18 cellular contexts compared by ENCODE assay signal in genomic region chr12:121226399-121226798, GRCh38. TPM values are rescaled to one million over a fixed set of nuclear protein-coding genes. Genes with fewer than 3 reads are reported as not detected.
DNase-seq lines count a peak whose midpoint lies in the region; ATAC-seq lines count a peak whose summit lies in the region.
"Had no signal": no experiment of that assay in that cellular context is flagged by ENCODE, and none has a peak within 500 bp of the region (broad histone marks: within the 10 kb centered on the region; RNA-seq: fewer than 3 reads in every experiment).

No MANE protein-coding gene starts in this region.

- H3K4me1 ChIP-seq in CD8-positive, alpha-beta memory T cell (ENCODE audit: insufficient read depth, low read length) = peaks cover 46% of the 10 kb centered on the region
- H3K4me1 ChIP-seq: BE2C had no signal

- POLR2A ChIA-PET in activated CD4-positive, alpha-beta T cell treated with anti-CD3 and anti-CD28 coated beads, Interleukin-2, amount 10 ng/mL, durations not matched to agents 7 days and 5 days (lab: Charles Lee) = no interaction called here
- POLR2A ChIA-PET in CD8-positive, alpha-beta memory T cell (lab: Charles Lee) = no interaction called here
- POLR2A ChIA-PET in activated CD4-positive, alpha-beta memory T cell treated with anti-CD3 and anti-CD28 coated beads for 36 hours (lab: Charles Lee) = interaction anchor here (0.6 kb wide), 1 partner anchor 687 kb away, joined by 3 read pairs; no protein-coding TSS in a partner anchor
- POLR2A ChIA-PET in naive thymus-derived CD8-positive, alpha-beta T cell (lab: Charles Lee) = interaction anchor here (1.0 to 4.8 kb wide), 2 partner anchors 11 to 15 kb away, joined by 3 to 46 read pairs; partner anchors contain the start of gene P2RX4

- no peak for ATAC-seq in naive thymus-derived CD8-positive, alpha-beta T cell
- ATAC-seq: activated naive CD4-positive, alpha-beta T cell treated with anti-CD3 and anti-CD28 coated beads, Interleukin-2, amount 50 U/mL, for 72 hours; activated T-cell treated with anti-CD3 and anti-CD28 coated beads, Interleukin-2, amount 50 U/mL, for 4 hours; SK-N-SH treated with all-trans-retinoic acid at 6 μM for 48 hours had no signal

- H3K27me3 Mint-ChIP-seq in activated CD4-positive, alpha-beta T cell treated with anti-CD3 and anti-CD28 coated beads, Interleukin-2, amount 10 ng/mL, durations not matched to agents 7 days and 5 days = no peaks in the 10 kb centered on the region
- H3K27me3 Mint-ChIP-seq in CD8-positive, alpha-beta memory T cell = no peaks in the 10 kb centered on the region
- no peaks in the 10 kb centered on the region for H3K27me3 Mint-ChIP-seq in activated CD4-positive, alpha-beta memory T cell treated with anti-CD3 and anti-CD28 coated beads for 36 hours
- no peaks in the 10 kb centered on the region for H3K27me3 Mint-ChIP-seq in naive thymus-derived CD8-positive, alpha-beta T cell
- H3K27me3 Mint-ChIP-seq: activated B cell treated with CpG ODN at 0.5 μM for 24 hours had no signal

- peaks cover 72% of the 10 kb centered on the region for H3K4me1 Mint-ChIP-seq in activated CD4-positive, alpha-beta T cell treated with anti-CD3 and anti-CD28 coated beads, Interleukin-2, amount 10 ng/mL, durations not matched to agents 7 days and 5 days
- peaks cover 31 to 47% (median 35%) of the 10 kb centered on the region in 3 donors for H3K4me1 Mint-ChIP-seq in CD8-positive, alpha-beta memory T cell
- peaks cover 47% of the 10 kb centered on the region for H3K4me1 Mint-ChIP-seq in activated CD4-positive, alpha-beta memory T cell treated with anti-CD3 and anti-CD28 coated beads for 36 hours (ENCODE audit: low read depth)
- H3K4me1 Mint-ChIP-seq in naive thymus-derived CD8-positive, alpha-beta T cell = peaks cover 16 to 63% (median 45%) of the 10 kb centered on the region in 4 donors

- peak overlapping the region; percentile 91 for H3K27ac Mint-ChIP-seq in activated CD4-positive, alpha-beta T cell treated with anti-CD3 and anti-CD28 coated beads, Interleukin-2, amount 10 ng/mL, durations not matched to agents 7 days and 5 days
- peak overlapping the region in 5 of 8 donors; percentile 32 to 71 (median 54) for H3K27ac Mint-ChIP-seq in CD8-positive, alpha-beta memory T cell
- peak overlapping the region; percentile 69 for H3K27ac Mint-ChIP-seq in activated CD4-positive, alpha-beta memory T cell treated with anti-CD3 and anti-CD28 coated beads for 36 hours
- H3K27ac Mint-ChIP-seq in naive thymus-derived CD8-positive, alpha-beta T cell = peak overlapping the region; percentile 34 to 82 (median 68)
- H3K27ac Mint-ChIP-seq: activated B cell treated with CpG ODN at 0.5 μM for 24 hours had no signal

- H3K9me3 Mint-ChIP-seq in activated CD4-positive, alpha-beta T cell treated with anti-CD3 and anti-CD28 coated beads, Interleukin-2, amount 10 ng/mL, durations not matched to agents 7 days and 5 days = peaks cover 5% of the 10 kb centered on the region
- H3K9me3 Mint-ChIP-seq in CD8-positive, alpha-beta memory T cell = no peaks in the 10 kb centered on the region
- H3K9me3 Mint-ChIP-seq in activated CD4-positive, alpha-beta memory T cell treated with anti-CD3 and anti-CD28 coated beads for 36 hours = no peaks in the 10 kb centered on the region
- no peaks in the 10 kb centered on the region for H3K9me3 Mint-ChIP-seq in naive thymus-derived CD8-positive, alpha-beta T cell
- H3K9me3 Mint-ChIP-seq: activated B cell treated with CpG ODN at 0.5 μM for 24 hours; activated naive CD4-positive, alpha-beta T cell treated with anti-CD3 and anti-CD28 coated beads, Interleukin-2, amount 50 U/mL, for 72 hours; activated T-cell treated with anti-CD3 and anti-CD28 coated beads, Interleukin-2, amount 50 U/mL, for 4 hours had no signal

- H3K9me3 ChIP-seq in CD8-positive, alpha-beta memory T cell (ENCODE audit: low read length) = no peaks in the 10 kb centered on the region
- H3K9me3 ChIP-seq: BE2C had no signal

- CTCF ChIA-PET in activated CD4-positive, alpha-beta T cell treated with anti-CD3 and anti-CD28 coated beads, Interleukin-2, amount 10 ng/mL, durations not matched to agents 7 days and 5 days (lab: Charles Lee) = no interaction called here
- CTCF ChIA-PET in CD8-positive, alpha-beta memory T cell (lab: Charles Lee) = no interaction called here
- CTCF ChIA-PET in activated CD4-positive, alpha-beta memory T cell treated with anti-CD3 and anti-CD28 coated beads for 36 hours (lab: Charles Lee) = no interaction called here

- no peaks in the 10 kb centered on the region for H3K27me3 ChIP-seq in CD8-positive, alpha-beta memory T cell (ENCODE audit: insufficient read depth, low read length, poor library complexity, severe bottlenecking)
- H3K27me3 ChIP-seq: BE2C, dorsolateral prefrontal cortex had no signal

- intact Hi-C loops in activated CD4-positive, alpha-beta memory T cell treated with anti-CD3 and anti-CD28 coated beads for 36 hours (cut with micrococcal nuclease) = no loop called here

- peaks cover 74% of the 10 kb centered on the region for H3K36me3 Mint-ChIP-seq in activated CD4-positive, alpha-beta T cell treated with anti-CD3 and anti-CD28 coated beads, Interleukin-2, amount 10 ng/mL, durations not matched to agents 7 days and 5 days (ENCODE audit: low read depth)
- H3K36me3 Mint-ChIP-seq in CD8-positive, alpha-beta memory T cell = peaks cover 0 to 50% (median 4%) of the 10 kb centered on the region in 3 donors
- H3K36me3 Mint-ChIP-seq in activated CD4-positive, alpha-beta memory T cell treated with anti-CD3 and anti-CD28 coated beads for 36 hours = peaks cover 50% of the 10 kb centered on the region
- H3K36me3 Mint-ChIP-seq in naive thymus-derived CD8-positive, alpha-beta T cell = peaks cover 0 to 18% (median 3%) of the 10 kb centered on the region in 3 donors

- H3K4me3 ChIP-seq in CD8-positive, alpha-beta memory T cell (ENCODE audit: low read length) = no peak overlapping the region
- H3K4me3 ChIP-seq: dorsolateral prefrontal cortex had no signal

- H3K36me3 ChIP-seq in CD8-positive, alpha-beta memory T cell (ENCODE audit: insufficient read depth, low read length) = peaks cover 10% of the 10 kb centered on the region
- H3K36me3 ChIP-seq: BE2C had no signal

- H3K27ac ChIP-seq in CD8-positive, alpha-beta memory T cell (ENCODE audit: low read depth, low read length) = no peak overlapping the region
- H3K27ac ChIP-seq: dorsolateral prefrontal cortex had no signal

- DNase-seq in activated CD4-positive, alpha-beta T cell treated with anti-CD3 and anti-CD28 coated beads, Interleukin-2, amount 10 ng/mL, durations not matched to agents 7 days and 5 days = no peak
- DNase-seq in activated CD4-positive, alpha-beta T cell treated with anti-CD3 and anti-CD28 coated beads for 4 hours = no peak
- DNase-seq in CD8-positive, alpha-beta memory T cell = no peak
- DNase-seq in activated CD4-positive, alpha-beta memory T cell treated with anti-CD3 and anti-CD28 coated beads for 36 hours = no peak
- no peak for DNase-seq in naive thymus-derived CD8-positive, alpha-beta T cell
- DNase-seq in NCI-H146 treated with DMSO at 0.1 percent for 48 hours (lab: John Stamatoyannopoulos, UW; ENCODE audit: unreplicated experiment) (no peak), NCI-H2196 treated with DMSO at 0.1 percent for 48 hours (lab: John Stamatoyannopoulos, UW; ENCODE audit: unreplicated experiment) (no peak), hippocampal formation (lab: John Stamatoyannopoulos, UW) (no peak)
- DNase-seq: activated B cell treated with CpG ODN at 0.5 μM for 24 hours; activated T-cell treated with anti-CD3 and anti-CD28 coated beads, Interleukin-2, amount 50 U/mL, for 4 hours; BE2C; cerebellar nuclear complex; dorsolateral prefrontal cortex; H7; NCI-H2227 treated with DMSO at 0.1 percent for 48 hours; NCI-H748 treated with DMSO at 0.1 percent for 48 hours had no signal

- no peak overlapping the region for H3K4me3 Mint-ChIP-seq in activated CD4-positive, alpha-beta T cell treated with anti-CD3 and anti-CD28 coated beads, Interleukin-2, amount 10 ng/mL, durations not matched to agents 7 days and 5 days
- no peak overlapping the region for H3K4me3 Mint-ChIP-seq in CD8-positive, alpha-beta memory T cell
- H3K4me3 Mint-ChIP-seq in activated CD4-positive, alpha-beta memory T cell treated with anti-CD3 and anti-CD28 coated beads for 36 hours = no peak overlapping the region
- peak overlapping the region in 3 of 10 donors; percentile 20 to 39 (median 34) for H3K4me3 Mint-ChIP-seq in naive thymus-derived CD8-positive, alpha-beta T cell
- H3K4me3 Mint-ChIP-seq: activated T-cell treated with anti-CD3 and anti-CD28 coated beads, Interleukin-2, amount 50 U/mL, for 4 hours had no signal

RNA-seq across cellular contexts. Expression of gene P2RX4, which starts 16.5 kb away (rescaled TPM):
- total RNA-seq in activated CD4-positive, alpha-beta T cell treated with anti-CD3 and anti-CD28 coated beads, Interleukin-2, amount 10 ng/mL, durations not matched to agents 7 days and 5 days = 10 to 100 TPM; 52.7 to 56.2 TPM
- 10 to 100 TPM; 39.2 to 40.3 TPM for total RNA-seq in CD8-positive, alpha-beta memory T cell
- polyA plus RNA-seq in CD8-positive, alpha-beta memory T cell = 27.0 TPM
- 10 to 100 TPM; 53.4 to 57.5 TPM for total RNA-seq in activated CD4-positive, alpha-beta memory T cell treated with anti-CD3 and anti-CD28 coated beads for 36 hours
- total RNA-seq in naive thymus-derived CD8-positive, alpha-beta T cell = 10 to 100 TPM; 29.8 to 36.0 TPM
- polyA plus RNA-seq in naive thymus-derived CD8-positive, alpha-beta T cell = 10 to 100 TPM; 27.8 to 33.8 (median 29.3) TPM

Comparison
In these comparisons a context has a peak if more than half of its experiments do, and no peak if none do; other contexts are left out.
1. POLR2A ChIA-PET loops: an anchor here in activated CD4-positive, alpha-beta memory T cell treated with anti-CD3 and anti-CD28 coated beads for 36 hours (0.6 kb wide) and naive thymus-derived CD8-positive, alpha-beta T cell (1.0 to 4.8 kb wide); none called in activated CD4-positive, alpha-beta T cell treated with anti-CD3 and anti-CD28 coated beads, Interleukin-2, amount 10 ng/mL, durations not matched to agents 7 days and 5 days and CD8-positive, alpha-beta memory T cell.